14 cellular contexts compared by ENCODE assay signal in genomic region chr3:139286241-139286640, GRCh38. TPM values are rescaled to one million over a fixed set of nuclear protein-coding genes. Genes with fewer than 3 reads are reported as not detected.
DNase-seq lines count a peak whose midpoint lies in the region; ATAC-seq, FAIRE-seq and TF ChIP-seq lines count a peak whose summit lies in the region.
"Had no signal": no experiment of that assay in that cellular context is flagged by ENCODE, and none has a peak within 500 bp of the region (broad histone marks: within the 10 kb centered on the region; RNA-seq: fewer than 3 reads in every experiment).

No MANE protein-coding gene starts in this region.

- no peak overlapping the region for H4K91ac ChIP-seq in IMR-90 (ENCODE audit: insufficient read depth, low read depth, low read length)

- no peak for TF ChIP-seq CTCF in IMR-90 (conservative IDR thresholded peaks at IDR 0.05; ENCODE audit: low read depth, low read length)
- no peak for TF ChIP-seq CTCF in bronchial epithelial cell (IDR thresholded peaks at IDR 0.05; ENCODE audit: insufficient read depth, low read length, severe bottlenecking)
- no peak for TF ChIP-seq CTCF in mucosa of descending colon (IDR thresholded peaks at IDR 0.05)
- TF ChIP-seq CTCF in upper lobe of right lung (IDR thresholded peaks at IDR 0.05), result no peak
- no peak for TF ChIP-seq CTCF in pancreas (IDR thresholded peaks at IDR 0.05)

- H2AK9ac ChIP-seq in IMR-90 (replicated peaks; ENCODE audit: low read depth, low read length, poor library complexity), result no peak overlapping the region

- H2AFZ ChIP-seq in IMR-90 (replicated peaks; ENCODE audit: low read length, poor library complexity), result no peak overlapping the region
- H2AFZ ChIP-seq: GM23248 had no signal

- DNase-seq in IMR-90 (no peak), bronchial epithelial cell (ENCODE audit: low read depth) (no peak), mucosa of descending colon (no peak), upper lobe of right lung (peak; percentile 31), pancreas (no peak)
- DNase-seq: Calu3; CD8-positive, alpha-beta T cell; DMS79 treated with DMSO at 0.1 percent for 48 hours; GF-D8; GM23248 had no signal

- no peak for TF ChIP-seq POLR2A in IMR-90 (IDR thresholded peaks at IDR 0.05; ENCODE audit: low read depth, low read length)

- H2AK5ac ChIP-seq in IMR-90 (ENCODE audit: low read depth, low read length), result peak overlapping the region; percentile 21; the same call in 1 of the 2 replicates

- no peak overlapping the region for H3K56ac ChIP-seq in IMR-90 (ENCODE audit: extremely low read depth, insufficient read depth, low read length)

- no peak overlapping the region for H3K4me2 ChIP-seq in IMR-90 (ENCODE audit: low read depth, low read length)
- H3K4me2 ChIP-seq: BLaER1 treated with 17β-estradiol and CSF1 and Interleukin-3, amounts not matched to agents 10 nM and 100 nM had no signal

- H4K20me1 ChIP-seq in IMR-90 (ENCODE audit: insufficient read depth, low read length), result no peaks in the 10 kb centered on the region
- H4K20me1 ChIP-seq: BLaER1 treated with 17β-estradiol and CSF1 and Interleukin-3, amounts not matched to agents 10 nM and 100 nM had no signal

- WGBS in IMR-90 (ENCODE audit: extremely low coverage in 2 of 2, insufficient read length in 1 of 2), 2 experiments, result 86% methylated on average over 3 of the region's 5 CpGs; no CpG with 5 or more reads in 1 of the 2 experiments
- WGBS in pancreas, 2 donors, result 86% methylated on average over 5 of the region's 5 CpGs

- H3K4ac ChIP-seq in IMR-90 (ENCODE audit: low read depth, low read length), result no peak overlapping the region

- ATAC-seq in IMR-90 (ENCODE audit: low read depth) (no peak), mucosa of descending colon (peak; percentile 18), upper lobe of right lung (no peak), pancreas (no peak), GM21737 (IDR thresholded peaks at IDR 0.05; ENCODE audit: unreplicated experiment) (no peak)
- ATAC-seq: CD8-positive, alpha-beta T cell had no signal

- peak; percentile 62 for FAIRE-seq in bronchial epithelial cell (lab: Jason Lieb, UNC)
- FAIRE-seq in pancreas (lab: Jason Lieb, UNC), result no peak

- H3K79me1 ChIP-seq in IMR-90 (ENCODE audit: low read depth in 1 of 2, low read length in 2 of 2), result no peaks in the 10 kb centered on the region

- H3K9ac ChIP-seq in IMR-90 (ENCODE audit: low read depth, low read length), result no peak overlapping the region
- H3K9ac ChIP-seq: BLaER1 treated with 17β-estradiol and CSF1 and Interleukin-3, amounts not matched to agents 10 nM and 100 nM; GM23248 had no signal

- TF ChIP-seq RAD21 in IMR-90 (IDR thresholded peaks at IDR 0.05; ENCODE audit: low read length), result no peak

- H3K36me3 ChIP-seq in IMR-90 (ENCODE audit: control insufficient read depth, insufficient read depth, low read length), result no peaks in the 10 kb centered on the region
- no peaks in the 10 kb centered on the region for H3K36me3 ChIP-seq in bronchial epithelial cell (ENCODE audit: control insufficient read depth, insufficient read depth, low read length)
- no peaks in the 10 kb centered on the region for H3K36me3 ChIP-seq in mucosa of descending colon (ENCODE audit: low read depth)
- no peaks in the 10 kb centered on the region for H3K36me3 ChIP-seq in upper lobe of right lung
- no peaks in the 10 kb centered on the region for H3K36me3 ChIP-seq in pancreas
- H3K36me3 ChIP-seq: BLaER1 treated with 17β-estradiol and CSF1 and Interleukin-3, amounts not matched to agents 10 nM and 100 nM; HAP-1 had no signal

- H3K27ac ChIP-seq in IMR-90 (ENCODE audit: insufficient read depth, low read length), result no peak overlapping the region
- no peak overlapping the region for H3K27ac ChIP-seq in upper lobe of right lung
- no peak overlapping the region for H3K27ac ChIP-seq in pancreas
- H3K27ac ChIP-seq: BLaER1 treated with 17β-estradiol and CSF1 and Interleukin-3, amounts not matched to agents 10 nM and 100 nM; GM23248; HL-60 had no signal

- no peak overlapping the region for H3K23ac ChIP-seq in IMR-90 (ENCODE audit: low read depth, low read length)

- H2BK20ac ChIP-seq in IMR-90 (ENCODE audit: low read depth, low read length), result no peak overlapping the region

- H2BK5ac ChIP-seq in IMR-90 (ENCODE audit: low read depth, low read length, poor library complexity, severe bottlenecking), result no peak overlapping the region

- no peak overlapping the region for H2BK15ac ChIP-seq in IMR-90 (ENCODE audit: low read depth, low read length)

- H2BK120ac ChIP-seq in IMR-90 (ENCODE audit: low read depth, low read length), result no peak overlapping the region

- in situ Hi-C loops in IMR-90 (cut with MboI; ENCODE audit: low sequenced_read_pairs), result no loop called here

- H3K18ac ChIP-seq in IMR-90 (ENCODE audit: low read depth, low read length), result no peak overlapping the region

- H3K9me1 ChIP-seq in IMR-90 (ENCODE audit: insufficient read depth, low read length), result no peaks in the 10 kb centered on the region; the same call in 1 of the 2 replicates

- H3K27me3 ChIP-seq in IMR-90 (ENCODE audit: control insufficient read depth, insufficient read depth, low read length) (no peaks in the 10 kb centered on the region; the same call in 1 of the 2 replicates), bronchial epithelial cell (ENCODE audit: control insufficient read depth, insufficient read depth, low read length) (no peaks in the 10 kb centered on the region), upper lobe of right lung (no peaks in the 10 kb centered on the region), pancreas (no peaks in the 10 kb centered on the region)
- H3K27me3 ChIP-seq: BLaER1 treated with 17β-estradiol and CSF1 and Interleukin-3, amounts not matched to agents 10 nM and 100 nM had no signal

- POLR2A ChIA-PET in IMR-90 (lab: Charles Lee; ENCODE audit: unreplicated experiment), result no interaction called here

- dilution Hi-C loops in IMR-90 (cut with HindIII; ENCODE audit: low sequenced_read_pairs, unreplicated experiment), result no loop called here

- no peak overlapping the region for H4K8ac ChIP-seq in IMR-90 (ENCODE audit: low read depth in 2 of 2, low read length in 2 of 2)

- CTCF ChIA-PET in IMR-90 (lab: Yijun Ruan, JAX), result interaction anchor here (1.5 kb wide), 1 partner anchor 43 kb away, joined by 4 read pairs; no protein-coding TSS in a partner anchor

- H3K14ac ChIP-seq in IMR-90 (replicated peaks; ENCODE audit: low read depth, low read length), result no peak overlapping the region

- intact Hi-C loops in IMR-90 (cut with micrococcal nuclease) (no loop called here), mucosa of descending colon (cut with DNase I, micrococcal nuclease) (no loop called here), upper lobe of right lung (cut with DNase I) (no loop called here), pancreas (cut with DNase I) (no loop called here)

- H3K4me1 ChIP-seq in IMR-90 (ENCODE audit: control insufficient read depth, insufficient read depth, low read length), result peaks cover 2% of the 10 kb centered on the region; the same call in 1 of the 2 replicates
- no peaks in the 10 kb centered on the region for H3K4me1 ChIP-seq in mucosa of descending colon (ENCODE audit: low read depth)
- H3K4me1 ChIP-seq in upper lobe of right lung, result no peaks in the 10 kb centered on the region
- peaks cover 0 to 11% (median 9%) of the 10 kb centered on the region in 3 donors for H3K4me1 ChIP-seq in pancreas
- H3K4me1 ChIP-seq: BLaER1 treated with 17β-estradiol and CSF1 and Interleukin-3, amounts not matched to agents 10 nM and 100 nM; HAP-1 had no signal

- H4K5ac ChIP-seq in IMR-90 (ENCODE audit: low read depth, low read length), result no peak overlapping the region

- no TSS peak for BruUV-seq in IMR-90 (replicated peaks; lab: Mats Ljungman, UMichigan)

- no peaks in the 10 kb centered on the region for H3K9me3 ChIP-seq in IMR-90 (ENCODE audit: control insufficient read depth, insufficient read depth, low read length)
- no peaks in the 10 kb centered on the region for H3K9me3 ChIP-seq in mucosa of descending colon
- no peaks in the 10 kb centered on the region for H3K9me3 ChIP-seq in upper lobe of right lung
- no peaks in the 10 kb centered on the region for H3K9me3 ChIP-seq in pancreas
- H3K9me3 ChIP-seq: BLaER1 treated with 17β-estradiol and CSF1 and Interleukin-3, amounts not matched to agents 10 nM and 100 nM; HAP-1 had no signal

- H3K4me3 ChIP-seq in IMR-90 (ENCODE audit: insufficient read depth, low read depth, low read length) (no peak overlapping the region), bronchial epithelial cell (ENCODE audit: low read depth, low read length) (no peak overlapping the region), mucosa of descending colon (no peak overlapping the region), upper lobe of right lung (no peak overlapping the region), pancreas (no peak overlapping the region)
- H3K4me3 ChIP-seq: BLaER1 treated with 17β-estradiol and CSF1 and Interleukin-3, amounts not matched to agents 10 nM and 100 nM; GM23248; HAP-1 had no signal

TF ChIP-seq in IMR-90, 13 proteins besides CTCF, POLR2A, EP300 and RAD21:
- no peak for TF ChIP-seq FOS (IDR thresholded peaks at IDR 0.05; ENCODE audit: low read depth, low read length)
- TF ChIP-seq CEBPB (IDR thresholded peaks at IDR 0.05; ENCODE audit: low read depth, low read length), result no peak
- TF ChIP-seq NFE2L2 (IDR thresholded peaks at IDR 0.05; ENCODE audit: low read depth, low read length), result no peak
- TF ChIP-seq MAFK (IDR thresholded peaks at IDR 0.05; ENCODE audit: low read depth, low read length), result no peak
- no peak for TF ChIP-seq SMC3 (IDR thresholded peaks at IDR 0.05; ENCODE audit: low read depth, low read length)
- no peak for TF ChIP-seq USF2 (IDR thresholded peaks at IDR 0.05; ENCODE audit: low read depth, low read length)

RNA-seq across cellular contexts. Expression of gene MRPS22, which starts 57.6 kb away (rescaled TPM):
- total RNA-seq in IMR-90 (2012; rRNA removed) (72.4 and 94.4 TPM in 2 replicates), bronchial epithelial cell (77.7 and 94.2 TPM in 2 replicates), mucosa of descending colon (10 to 100 TPM; 39.4 to 52.0 (median 46.4) TPM), upper lobe of right lung (31.1 TPM), pancreas (10 to 100 TPM; 17.3 to 27.2 (median 18.8) TPM)
- polyA plus RNA-seq in IMR-90 (2012; rRNA removed) (51.3 and 54.5 TPM in 2 replicates), pancreas (10 to 100 TPM; 14.7 to 29.0 TPM)
- 30.7 and 37.9 TPM in 2 replicates for polyA plus RNA-seq in IMR-90 (2012; cell fraction: cytosol; rRNA removed)
- polyA plus RNA-seq in IMR-90 (2012; cell fraction: nucleus; rRNA removed; ENCODE audit: low replicate concordance), result 22.1 and 37.3 TPM in 2 replicates
